Comparison of ENCODE assay signal across 8 cellular contexts in genomic region chr12:100574262-100575074, GRCh38. TPM values are rescaled to one million over a fixed set of nuclear protein-coding genes. Genes with fewer than 3 reads are reported as not detected.
DNase-seq lines count a peak whose midpoint lies in the region; ATAC-seq, FAIRE-seq and TF ChIP-seq lines count a peak whose summit lies in the region.

No MANE protein-coding gene starts in this region.

- peaks cover 12% of the 10 kb centered on the region in 2 donors for H3K36me3 Mint-ChIP-seq in CD14-positive monocyte
- no peaks in the 10 kb centered on the region for H3K36me3 Mint-ChIP-seq in endodermal cell (ENCODE audit: low read depth)

- TF ChIP-seq POLR2A in GM12891 (IDR thresholded peaks at IDR 0.05; ENCODE audit: low read depth, low read length), result no peak

- H3K9me3 ChIP-seq in OCI-LY7 (ENCODE audit: low read length), result no peaks in the 10 kb centered on the region
- no peaks in the 10 kb centered on the region for H3K9me3 ChIP-seq in endodermal cell (ENCODE audit: control insufficient read depth, low read length)
- H3K9me3 ChIP-seq in mucosa of stomach (ENCODE audit: control insufficient read depth, low read length), result no peaks in the 10 kb centered on the region

- H3K9me2 ChIP-seq in OCI-LY7 (ENCODE audit: insufficient read depth, low read length), result no peaks in the 10 kb centered on the region

- H3K27ac ChIP-seq in OCI-LY7 (ENCODE audit: low read depth, low read length, poor library complexity, severe bottlenecking), result no peak overlapping the region
- H3K27ac ChIP-seq in endodermal cell (ENCODE audit: low read depth, low read length), result no peak overlapping the region

- H3K36me3 ChIP-seq in OCI-LY7 (ENCODE audit: insufficient read depth, low read length) (no peaks in the 10 kb centered on the region), endodermal cell (ENCODE audit: control insufficient read depth, insufficient read depth, low read length) (no peaks in the 10 kb centered on the region), mucosa of stomach (ENCODE audit: control insufficient read depth, insufficient read depth, low read length) (no peaks in the 10 kb centered on the region)

- H4K20me1 ChIP-seq in OCI-LY7 (ENCODE audit: insufficient read depth, low read length), result no peaks in the 10 kb centered on the region

- peaks cover 0 to 7% (median 2%) of the 10 kb centered on the region in 7 donors for H3K9me3 Mint-ChIP-seq in CD14-positive monocyte
- no peaks in the 10 kb centered on the region for H3K9me3 Mint-ChIP-seq in endodermal cell

- H3K4me1 Mint-ChIP-seq in CD14-positive monocyte (peaks cover 17% of the 10 kb centered on the region), endodermal cell (peaks cover 18% of the 10 kb centered on the region)

- intact Hi-C loops in CD14-positive monocyte (cut with micrococcal nuclease), result loop anchor here in 1 of 2 donors (5.0 to 10.0 kb wide), 2 partner anchors 33 to 310 kb away; partner anchors contain the start of genes DEPDC4 and SCYL2
- intact Hi-C loops in OCI-LY7 (cut with micrococcal nuclease; ENCODE audit: unreplicated experiment), result no loop called here

- ATAC-seq in GM21717 (IDR thresholded peaks at IDR 0.05; ENCODE audit: unreplicated experiment) (peak; percentile 1), HG03460 (IDR thresholded peaks at IDR 0.05; ENCODE audit: unreplicated experiment) (no peak), HG02571 (IDR thresholded peaks at IDR 0.05; ENCODE audit: unreplicated experiment) (no peak)

- CTCF ChIA-PET in OCI-LY7 (lab: Charles Lee; ENCODE audit: unreplicated experiment), result no interaction called here

- DNase-seq in CD14-positive monocyte (ENCODE audit: low spot score), result no peak
- no peak for DNase-seq in OCI-LY7 (ENCODE audit: low spot score)
- peak; percentile 78 for DNase-seq in endodermal cell
- no peak for DNase-seq in GM12891 (ENCODE audit: insufficient read length, low spot score)

- H3K27me3 ChIP-seq in endodermal cell (ENCODE audit: control insufficient read depth, insufficient read depth, low read length, poor library complexity, severe bottlenecking) (peaks cover 16% of the 10 kb centered on the region), mucosa of stomach (ENCODE audit: control insufficient read depth, insufficient read depth, low read length) (no peaks in the 10 kb centered on the region)

- H2AFZ ChIP-seq in OCI-LY7 (ENCODE audit: low read length), result peak overlapping the region; percentile 99

- no peak for TF ChIP-seq CTCF in CD14-positive monocyte (IDR thresholded peaks at IDR 0.05)
- no peak for TF ChIP-seq CTCF in OCI-LY7 (conservative IDR thresholded peaks at IDR 0.05; ENCODE audit: low read length)
- TF ChIP-seq CTCF in endodermal cell (conservative IDR thresholded peaks at IDR 0.05), result no peak

- peak overlapping the region; percentile 100 for H3K4me3 ChIP-seq in OCI-LY7 (ENCODE audit: low read depth, low read length, poor library complexity, severe bottlenecking)
- H3K4me3 ChIP-seq in endodermal cell (ENCODE audit: low read length), result peak overlapping the region; percentile 91
- peak overlapping the region; percentile 86 for H3K4me3 ChIP-seq in mucosa of stomach (ENCODE audit: low read length)

- FAIRE-seq in GM12891 (lab: Jason Lieb, UNC), result no peak

- POLR2A ChIA-PET in OCI-LY7 (lab: Charles Lee), result no interaction called here

- H3K4me3 Mint-ChIP-seq in CD14-positive monocyte (peak overlapping the region; percentile 94 to 97), endodermal cell (peak overlapping the region; percentile 88)

- H3K27ac Mint-ChIP-seq in CD14-positive monocyte, result peak overlapping the region; percentile 88 to 97 (median 95)
- H3K27ac Mint-ChIP-seq in endodermal cell, result no peak overlapping the region

- peaks cover 0 to 1% (median 0%) of the 10 kb centered on the region in 3 donors for H3K27me3 Mint-ChIP-seq in CD14-positive monocyte (ENCODE audit: low read depth in 3 of 3)
- H3K27me3 Mint-ChIP-seq in endodermal cell (ENCODE audit: insufficient read depth), result peaks cover 23% of the 10 kb centered on the region

- TSS peak; percentile 70 for BruUV-seq in OCI-LY7 (replicated peaks; lab: Mats Ljungman, UMichigan)

- H3K4me2 ChIP-seq in OCI-LY7 (ENCODE audit: low read length), result peak overlapping the region; percentile 96

- H3K9ac ChIP-seq in endodermal cell (ENCODE audit: extremely low read depth, low read length, poor library complexity, severe bottlenecking) (peak overlapping the region; percentile 54), mucosa of stomach (ENCODE audit: low read length) (peak overlapping the region; percentile 75)

- H3K4me1 ChIP-seq in OCI-LY7 (ENCODE audit: insufficient read depth, low read length, poor library complexity, severe bottlenecking), result peaks cover 11% of the 10 kb centered on the region
- H3K4me1 ChIP-seq in endodermal cell (ENCODE audit: control insufficient read depth, insufficient read depth, low read length), result no peaks in the 10 kb centered on the region
- peaks cover 14% of the 10 kb centered on the region for H3K4me1 ChIP-seq in mucosa of stomach (ENCODE audit: control insufficient read depth, insufficient read depth, low read length)

- H3K79me2 ChIP-seq in OCI-LY7 (ENCODE audit: insufficient read depth, low read depth, low read length), result no peaks in the 10 kb centered on the region

- WGBS in endodermal cell (ENCODE audit: insufficient coverage in 1 of 2, insufficient read length in 1 of 2), 2 experiments, result 26 to 49% methylated on average over 4 to 12 of the region's 13 CpGs

TF ChIP-seq in GM12891, 5 proteins besides CTCF, POLR2A, EP300 and RAD21:
- TF ChIP-seq PAX5 (IDR thresholded peaks at IDR 0.05; ENCODE audit: insufficient read depth, low read length, severe bottlenecking), result no peak
- no peak for TF ChIP-seq POLR2AphosphoS5 (IDR thresholded peaks at IDR 0.05; ENCODE audit: low read depth, low read length)
- TF ChIP-seq POU2F2 (IDR thresholded peaks at IDR 0.05; ENCODE audit: low read depth, low read length), result no peak
- TF ChIP-seq TAF1 (IDR thresholded peaks at IDR 0.05; ENCODE audit: low read depth, low read length), result no peak
- no peak for TF ChIP-seq SPI1 (IDR thresholded peaks at IDR 0.05; ENCODE audit: low read depth, low read length)

RNA-seq across cellular contexts. Expression of gene GAS2L3, which starts 1.0 kb away (rescaled TPM):
- 1 to 10 TPM in 1 of 2 donors, under 1 TPM in 1; 0.53 to 1.6 TPM for polyA plus RNA-seq in CD14-positive monocyte
- 9.5 and 13.5 TPM in 2 replicates for total RNA-seq in OCI-LY7 (2014; rRNA removed; shearing (Covaris generic))
- 19.3 and 21.5 TPM in 2 replicates for total RNA-seq in OCI-LY7 (2022)
- total RNA-seq in endodermal cell, result 10 to 100 TPM; 13.5 to 26.8 TPM
- polyA plus RNA-seq in endodermal cell (2013, experiment 1 of 2), result 36.4 TPM
- polyA plus RNA-seq in endodermal cell (2013, experiment 2 of 2), result 42.0 TPM
- polyA plus RNA-seq in GM12891 (2012; ENCODE audit: low read depth, missing spikeins), result 0.76 TPM
